Comparison of ENCODE assay signal across 18 cellular contexts in genomic region chr3:196292281-196292923, GRCh38. TPM values are rescaled to one million over a fixed set of nuclear protein-coding genes. Genes with fewer than 3 reads are reported as not detected.
DNase-seq lines count a peak whose midpoint lies in the region; ATAC-seq, FAIRE-seq and TF ChIP-seq lines count a peak whose summit lies in the region.
"Had no signal": no experiment of that assay in that cellular context is flagged by ENCODE, and none has a peak within 500 bp of the region (broad histone marks: within the 10 kb centered on the region; RNA-seq: fewer than 3 reads in every experiment).

No MANE protein-coding gene starts in this region.

- H3K4me1 ChIP-seq in OCI-LY1 (ENCODE audit: insufficient read depth, low read length, severe bottlenecking) = peaks cover 23% of the 10 kb centered on the region
- H3K4me1 ChIP-seq: parathyroid adenoma had no signal

- no peak overlapping the region for H2AFZ ChIP-seq in OCI-LY1 (ENCODE audit: low read length)
- H2AFZ ChIP-seq: parathyroid adenoma had no signal

- TF ChIP-seq CTCF in GM06990 (IDR thresholded peaks at IDR 0.05; ENCODE audit: insufficient read depth, low read length, poor library complexity, severe bottlenecking) (peak; percentile 33), OCI-LY1 (IDR thresholded peaks at IDR 0.05; ENCODE audit: low read length) (peak; percentile 23; the same call in 1 of the 2 replicates)

- no peak overlapping the region for H3K27ac ChIP-seq in OCI-LY1 (ENCODE audit: low read depth, low read length, poor library complexity, severe bottlenecking)
- H3K27ac ChIP-seq: parathyroid adenoma had no signal

- H4K20me1 ChIP-seq in OCI-LY1 (ENCODE audit: insufficient read depth, low read length) = no peaks in the 10 kb centered on the region

- H3K9ac ChIP-seq in OCI-LY1 (ENCODE audit: low read length) = 0 out of 2 replicates have a peak overlapping the region, but pooled peaks have one; percentile 8
- H3K9ac ChIP-seq: parathyroid adenoma had no signal

- H3K27me3 Mint-ChIP-seq in activated CD4-positive, alpha-beta memory T cell treated with anti-CD3 and anti-CD28 coated beads for 36 hours = no peaks in the 10 kb centered on the region
- H3K27me3 Mint-ChIP-seq: dendritic cell treated with granulocyte-macrophage colony-stimulating factor and Interleukin-4, amounts not matched to agents 40 ng/mL and 50 ng/mL, for 4 days had no signal

- peaks cover 3% of the 10 kb centered on the region for H3K36me3 Mint-ChIP-seq in activated CD4-positive, alpha-beta memory T cell treated with anti-CD3 and anti-CD28 coated beads for 36 hours

- no peaks in the 10 kb centered on the region for H3K9me2 ChIP-seq in OCI-LY1 (ENCODE audit: low read depth, low read length)

- H3K27ac Mint-ChIP-seq in activated CD4-positive, alpha-beta memory T cell treated with anti-CD3 and anti-CD28 coated beads for 36 hours = no peak overlapping the region
- H3K27ac Mint-ChIP-seq: dendritic cell treated with granulocyte-macrophage colony-stimulating factor and Interleukin-4, amounts not matched to agents 40 ng/mL and 50 ng/mL, for 4 days had no signal

- H3K4me2 ChIP-seq in OCI-LY1 (ENCODE audit: low read length) = peak overlapping the region; percentile 8; the same call in 1 of the 2 replicates

- peaks cover 7% of the 10 kb centered on the region; the same call in 1 of the 2 replicates for H3F3A ChIP-seq in OCI-LY1 (ENCODE audit: insufficient read depth, low read length)

- H3K4me3 ChIP-seq in GM06990 (replicated peaks; ENCODE audit: low read depth, low read length) = no peak overlapping the region; the same call in 1 of the 2 replicates
- no peak overlapping the region for H3K4me3 ChIP-seq in OCI-LY1 (ENCODE audit: low read depth, low read length, poor library complexity, severe bottlenecking)
- H3K4me3 ChIP-seq: mucosa of descending colon had no signal

- intact Hi-C loops in activated CD4-positive, alpha-beta memory T cell treated with anti-CD3 and anti-CD28 coated beads for 36 hours (cut with micrococcal nuclease) = no loop called here

- POLR2A ChIA-PET in activated CD4-positive, alpha-beta memory T cell treated with anti-CD3 and anti-CD28 coated beads for 36 hours (lab: Charles Lee) = no interaction called here

- CTCF ChIA-PET in activated CD4-positive, alpha-beta memory T cell treated with anti-CD3 and anti-CD28 coated beads for 36 hours (lab: Charles Lee) = no interaction called here

- H3K27me3 ChIP-seq in GM06990 (replicated peaks; ENCODE audit: control insufficient read depth, insufficient read depth, low read length) (no peaks in the 10 kb centered on the region), OCI-LY1 (ENCODE audit: insufficient read depth, low read length) (no peaks in the 10 kb centered on the region)

- H3K36me3 ChIP-seq in GM06990 (ENCODE audit: control insufficient read depth, insufficient read depth, low read length) = no peaks in the 10 kb centered on the region
- H3K36me3 ChIP-seq in OCI-LY1 (ENCODE audit: insufficient read depth, low read length) = no peaks in the 10 kb centered on the region

- no peak overlapping the region for H3K4me3 Mint-ChIP-seq in activated CD4-positive, alpha-beta memory T cell treated with anti-CD3 and anti-CD28 coated beads for 36 hours
- H3K4me3 Mint-ChIP-seq: dendritic cell treated with granulocyte-macrophage colony-stimulating factor and Interleukin-4, amounts not matched to agents 40 ng/mL and 50 ng/mL, for 4 days had no signal

- H3K9me3 Mint-ChIP-seq in activated CD4-positive, alpha-beta memory T cell treated with anti-CD3 and anti-CD28 coated beads for 36 hours = no peaks in the 10 kb centered on the region
- H3K9me3 Mint-ChIP-seq: dendritic cell treated with granulocyte-macrophage colony-stimulating factor and Interleukin-4, amounts not matched to agents 40 ng/mL and 50 ng/mL, for 4 days had no signal

- H3K79me2 ChIP-seq in OCI-LY1 (ENCODE audit: insufficient read depth, low read length) = no peaks in the 10 kb centered on the region

- DNase-seq in GM06990 (ENCODE audit: extremely low read depth, insufficient read length) (peak; percentile 57), GM19239 (ENCODE audit: insufficient read length, low spot score) (no peak), kidney tubule cell (ENCODE audit: low spot score) (peak; percentile 48), NCI-H524 treated with DMSO at 0.1 percent for 48 hours (lab: John Stamatoyannopoulos, UW) (no peak), C1 segment of cervical spinal cord (lab: John Stamatoyannopoulos, UW) (no peak)
- no peak for DNase-seq in activated CD4-positive, alpha-beta memory T cell treated with anti-CD3 and anti-CD28 coated beads for 36 hours
- DNase-seq: activated CD4-positive, alpha-beta T cell treated with anti-CD3 and anti-CD28 coated beads, Interleukin-2, amount 50 U/mL, for 48 hours; DMS 273 treated with DMSO at 0.1 percent for 48 hours; KBM-7; mucosa of descending colon; NCI-H1436 treated with DMSO at 0.1 percent for 48 hours; NCI-H526; trophoblast cell had no signal

- no peaks in the 10 kb centered on the region for H3K9me3 ChIP-seq in OCI-LY1 (ENCODE audit: low read length)
- H3K9me3 ChIP-seq: mucosa of descending colon had no signal

- ATAC-seq in HG03097 (IDR thresholded peaks at IDR 0.05; ENCODE audit: low FRiP score, unreplicated experiment) = no peak
- ATAC-seq: mucosa of descending colon had no signal

- FAIRE-seq in GM19239 (lab: Jason Lieb, UNC) = peak; percentile 31
- FAIRE-seq: astrocyte had no signal

- peaks cover 7% of the 10 kb centered on the region for H3K4me1 Mint-ChIP-seq in activated CD4-positive, alpha-beta memory T cell treated with anti-CD3 and anti-CD28 coated beads for 36 hours (ENCODE audit: low read depth)

RNA-seq across cellular contexts. Expression of gene PCYT1A, which starts 4.9 kb away (rescaled TPM):
- total RNA-seq in activated CD4-positive, alpha-beta memory T cell treated with anti-CD3 and anti-CD28 coated beads for 36 hours = 10 to 100 TPM; 46.8 to 48.6 TPM

RNA-seq across cellular contexts. Expression of gene DYNLT2B, which starts 25.6 kb away (rescaled TPM):
- total RNA-seq in activated CD4-positive, alpha-beta memory T cell treated with anti-CD3 and anti-CD28 coated beads for 36 hours = 10 to 100 TPM; 15.8 to 17.1 TPM

RNA-seq across cellular contexts. Expression of gene TM4SF19, which starts 45.8 kb away (rescaled TPM):
- total RNA-seq in activated CD4-positive, alpha-beta memory T cell treated with anti-CD3 and anti-CD28 coated beads for 36 hours = not detected
- total RNA-seq: mucosa of descending colon had no signal

Comparison
In these comparisons a context has a peak if more than half of its experiments do, and no peak if none do; other contexts are left out.
1. DNase-seq: peak in GM06990 (single experiment) and kidney tubule cell (single experiment); none in GM19239 (single experiment), NCI-H524 treated with DMSO at 0.1 percent for 48 hours (single experiment), activated CD4-positive, alpha-beta memory T cell treated with anti-CD3 and anti-CD28 coated beads for 36 hours (single experiment) and C1 segment of cervical spinal cord (0 of 14).